Comparison of ENCODE assay signal across 8 cellular contexts in the genomic region with DNA sequence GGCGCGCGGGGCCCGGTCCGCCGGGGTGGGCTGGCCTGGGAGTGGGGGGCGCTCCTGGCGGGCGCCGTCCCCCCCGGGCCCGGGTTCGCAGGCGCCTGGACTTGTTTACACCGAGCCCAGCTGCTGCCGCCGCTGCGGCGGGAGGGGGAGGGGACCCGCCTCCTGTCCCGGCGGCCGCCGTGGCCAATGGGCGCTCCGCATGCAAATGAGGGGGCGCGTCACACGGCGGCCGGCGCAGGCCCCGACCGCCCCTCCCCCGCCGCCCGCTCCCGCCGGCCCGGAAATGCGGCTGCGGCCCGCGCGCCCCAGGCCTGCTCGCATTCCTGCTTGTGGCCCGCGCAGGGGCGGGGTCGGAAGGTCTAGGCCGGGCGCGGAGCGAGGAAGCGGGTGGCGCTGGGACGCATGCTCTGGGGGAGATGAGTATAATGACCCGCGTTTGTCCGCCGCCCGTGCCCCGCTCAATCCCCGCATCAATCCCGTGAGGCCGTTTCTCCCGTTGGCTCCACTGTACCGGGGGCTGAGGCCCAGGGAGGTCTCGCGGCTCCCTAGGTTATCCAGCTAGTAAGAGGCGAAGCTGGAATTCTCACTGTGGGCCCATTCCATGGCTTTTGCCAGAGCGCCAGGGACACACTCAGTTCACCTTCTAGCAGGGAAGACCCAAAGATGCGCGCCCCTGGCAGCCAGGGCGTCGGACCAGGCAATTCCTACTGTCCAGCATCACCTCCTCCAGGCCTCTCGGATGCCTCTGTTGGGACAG. TPM values are rescaled to one million over a fixed set of nuclear protein-coding genes. Genes with fewer than 3 reads are reported as not detected.
DNase-seq lines count a peak whose midpoint lies in the region; ATAC-seq and TF ChIP-seq lines count a peak whose summit lies in the region.

A gene with protein sequence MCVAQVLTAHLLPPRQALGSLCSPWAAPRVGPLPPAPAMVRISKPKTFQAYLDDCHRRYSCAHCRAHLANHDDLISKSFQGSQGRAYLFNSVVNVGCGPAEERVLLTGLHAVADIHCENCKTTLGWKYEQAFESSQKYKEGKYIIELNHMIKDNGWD (minus strand): TSS at position 109 of the 757 bp plus-strand sequence. CDS start 731 bp downstream, outside the sequence.

- H3K79me1 ChIP-seq in trophoblast cell (ENCODE audit: low read length) = peaks cover 22% of the 10 kb centered on the region

- peak within 1 kb of the TSS; percentile 78 for H3K4me3 ChIP-seq in CD8-positive, alpha-beta memory T cell (ENCODE audit: low read length)
- H3K4me3 ChIP-seq in adrenal gland (peak within 1 kb of the TSS in 3 of 4 donors; percentile 70 to 96 (median 75)), cardiac muscle cell (peak within 1 kb of the TSS; percentile 37), trophoblast cell (ENCODE audit: low read depth, low read length) (peak within 1 kb of the TSS; percentile 72), thymus (ENCODE audit: low read length) (peak within 1 kb of the TSS; percentile 93)

- peak within 1 kb of the TSS; percentile 97 for H3K18ac ChIP-seq in trophoblast cell (ENCODE audit: low read length)

- H3K36me3 Mint-ChIP-seq in CD8-positive, alpha-beta memory T cell = peaks cover 8 to 36% (median 29%) of the 10 kb centered on the region in 3 donors
- peaks cover 33% of the 10 kb centered on the region for H3K36me3 Mint-ChIP-seq in T-helper 1 cell treated with Interleukin-12 subunit alpha and Interleukin-12 subunit beta and Interleukin-4 antibody, amounts not matched to agents 30 μg/mL and 1 μg/mL, for 36 hours (ENCODE audit: low read depth)

- H3K79me2 ChIP-seq in trophoblast cell (ENCODE audit: control insufficient read depth, insufficient read depth, low read length, poor library complexity) = peaks cover 10% of the 10 kb centered on the region

- H3K36me3 ChIP-seq in CD8-positive, alpha-beta memory T cell (ENCODE audit: insufficient read depth, low read length) = peaks cover 12% of the 10 kb centered on the region
- peaks cover 0 to 15% of the 10 kb centered on the region in 2 donors for H3K36me3 ChIP-seq in adrenal gland (replicated peaks in 1 of 2)
- no peaks in the 10 kb centered on the region for H3K36me3 ChIP-seq in cardiac muscle cell
- peaks cover 2 to 7% of the 10 kb centered on the region in 2 experiments for H3K36me3 ChIP-seq in trophoblast cell (ENCODE audit: control insufficient read depth in 1 of 2, insufficient read depth in 2 of 2, low read length in 2 of 2)
- H3K36me3 ChIP-seq in thymus (ENCODE audit: control insufficient read depth, insufficient read depth) = peaks cover 20% of the 10 kb centered on the region

- 9 to 94% (median 17%) methylated on average over 4 to 73 of the region's 77 CpGs for WGBS in adrenal gland, 4 donors
- no CpG with 5 or more reads among the region's 77 CpGs for WGBS in trophoblast cell (ENCODE audit: extremely low coverage, insufficient coverage, insufficient read length)
- 13% methylated on average over 77 of the region's 77 CpGs for WGBS in thymus

- peak within 1 kb of the TSS; percentile 83 to 99 (median 96) for H3K27ac Mint-ChIP-seq in CD8-positive, alpha-beta memory T cell
- H3K27ac Mint-ChIP-seq in T-helper 1 cell treated with Interleukin-12 subunit alpha and Interleukin-12 subunit beta and Interleukin-4 antibody, amounts not matched to agents 30 μg/mL and 1 μg/mL, for 36 hours = peak within 1 kb of the TSS; percentile 85

- CTCF ChIA-PET in CD8-positive, alpha-beta memory T cell (lab: Charles Lee) = interaction anchor here (1.5 to 7.1 kb wide), 2 partner anchors 30 to 91 kb away, joined by 4 to 41 read pairs; a partner anchor contains a TSS

- peak; percentile 42 for ATAC-seq in GM21515 (IDR thresholded peaks at IDR 0.05; ENCODE audit: unreplicated experiment)

- no peaks in the 10 kb centered on the region for H3K27me3 ChIP-seq in CD8-positive, alpha-beta memory T cell (ENCODE audit: insufficient read depth, low read length, poor library complexity, severe bottlenecking)
- H3K27me3 ChIP-seq in adrenal gland (no peaks in the 10 kb centered on the region), cardiac muscle cell (no peaks in the 10 kb centered on the region), trophoblast cell (ENCODE audit: insufficient read depth, low read length) (no peaks in the 10 kb centered on the region), thymus (ENCODE audit: control insufficient read depth, insufficient read depth) (no peaks in the 10 kb centered on the region)

- H3K4me1 Mint-ChIP-seq in CD8-positive, alpha-beta memory T cell = peaks cover 30 to 43% (median 35%) of the 10 kb centered on the region in 3 donors
- peaks cover 25% of the 10 kb centered on the region for H3K4me1 Mint-ChIP-seq in T-helper 1 cell treated with Interleukin-12 subunit alpha and Interleukin-12 subunit beta and Interleukin-4 antibody, amounts not matched to agents 30 μg/mL and 1 μg/mL, for 36 hours (ENCODE audit: low read depth)

- peak; percentile 85 to 94 (median 89) for DNase-seq in CD8-positive, alpha-beta memory T cell
- DNase-seq in NAMALWA (ENCODE audit: low spot score) (peak; percentile 90), adrenal gland (peak; percentile 91 to 96 (median 95)), cardiac muscle cell (ENCODE audit: low read depth in 1 of 2, low spot score in 1 of 2) (peak; percentile 91 to 95), trophoblast cell (peak; percentile 81 to 92)

- intact Hi-C loops in adrenal gland (cut with DNase I) = loop anchor here in 1 of 2 donors (5.0 kb wide), 1 partner anchor 36 kb away; no protein-coding TSS in a partner anchor

- peak in 1 of 2 donors; percentile 75 for TF ChIP-seq POLR2A in adrenal gland (IDR thresholded peaks at IDR 0.05)

- H2AK5ac ChIP-seq in trophoblast cell (ENCODE audit: low read length) = peak within 1 kb of the TSS; percentile 96

- no peaks in the 10 kb centered on the region for H3K27me3 Mint-ChIP-seq in CD8-positive, alpha-beta memory T cell
- no peaks in the 10 kb centered on the region for H3K27me3 Mint-ChIP-seq in T-helper 1 cell treated with Interleukin-12 subunit alpha and Interleukin-12 subunit beta and Interleukin-4 antibody, amounts not matched to agents 30 μg/mL and 1 μg/mL, for 36 hours (ENCODE audit: low read depth)

- H3K9me3 Mint-ChIP-seq in CD8-positive, alpha-beta memory T cell = peaks cover 14 to 27% (median 22%) of the 10 kb centered on the region in 5 donors
- H3K9me3 Mint-ChIP-seq in T-helper 1 cell treated with Interleukin-12 subunit alpha and Interleukin-12 subunit beta and Interleukin-4 antibody, amounts not matched to agents 30 μg/mL and 1 μg/mL, for 36 hours = peaks cover 25% of the 10 kb centered on the region

- peak within 1 kb of the TSS; percentile 71 for H3K4me2 ChIP-seq in trophoblast cell (ENCODE audit: low read length)

- peak within 1 kb of the TSS; percentile 90 for H2BK120ac ChIP-seq in trophoblast cell (ENCODE audit: insufficient read depth, low read length, poor library complexity)

- H2AFZ ChIP-seq in trophoblast cell (ENCODE audit: insufficient read depth, low read length, poor library complexity) = peak within 1 kb of the TSS; percentile 86

- H2BK5ac ChIP-seq in trophoblast cell (ENCODE audit: low read depth, low read length, poor library complexity) = peak within 1 kb of the TSS; percentile 73

- peak within 1 kb of the TSS; percentile 77 for H4K8ac ChIP-seq in trophoblast cell (ENCODE audit: low read depth, low read length)

- peaks cover 41% of the 10 kb centered on the region for H3K4me1 ChIP-seq in CD8-positive, alpha-beta memory T cell (ENCODE audit: insufficient read depth, low read length)
- H3K4me1 ChIP-seq in adrenal gland (replicated peaks in 1 of 2) (peaks cover 17 to 33% of the 10 kb centered on the region in 2 donors), cardiac muscle cell (ENCODE audit: low read depth) (peaks cover 5% of the 10 kb centered on the region), trophoblast cell (ENCODE audit: control insufficient read depth in 1 of 2, insufficient read depth in 2 of 2, low read length in 2 of 2) (peaks cover 22 to 27% of the 10 kb centered on the region in 2 experiments), thymus (ENCODE audit: control insufficient read depth, insufficient read depth, low read length) (peaks cover 27% of the 10 kb centered on the region)

- peaks cover 25% of the 10 kb centered on the region for H3K9me3 ChIP-seq in CD8-positive, alpha-beta memory T cell (ENCODE audit: low read length)
- H3K9me3 ChIP-seq in adrenal gland (replicated peaks in 1 of 3) (peaks cover 0 to 9% (median 0%) of the 10 kb centered on the region in 3 donors), cardiac muscle cell (ENCODE audit: low read depth) (no peaks in the 10 kb centered on the region), trophoblast cell (ENCODE audit: insufficient read depth, low read depth, low read length) (peaks cover 13% of the 10 kb centered on the region), thymus (ENCODE audit: control insufficient read depth) (peaks cover 9% of the 10 kb centered on the region)

- peak within 1 kb of the TSS; percentile 88 for H3K14ac ChIP-seq in trophoblast cell (ENCODE audit: low read length)

- POLR2A ChIA-PET in CD8-positive, alpha-beta memory T cell (lab: Charles Lee) = interaction anchor here (0.5 to 7.8 kb wide), 10 partner anchors 16 to 322 kb away, joined by 3 to 89 read pairs (median 4); a partner anchor contains a TSS

- peak within 1 kb of the TSS; percentile 30 for H3K4ac ChIP-seq in trophoblast cell (ENCODE audit: low read depth, low read length)

- peak within 1 kb of the TSS; percentile 80 for H4K12ac ChIP-seq in trophoblast cell (ENCODE audit: low read depth, low read length)

- no peak for TF ChIP-seq CTCF in adrenal gland (IDR thresholded peaks at IDR 0.05)
- TF ChIP-seq CTCF in cardiac muscle cell (IDR thresholded peaks at IDR 0.05; ENCODE audit: low read depth, low read length) = no peak

- peak within 1 kb of the TSS; percentile 73 for H2BK12ac ChIP-seq in trophoblast cell (ENCODE audit: low read length)

- peak within 1 kb of the TSS; percentile 88 for H4K91ac ChIP-seq in trophoblast cell (ENCODE audit: low read depth, low read length)

- H3K27ac ChIP-seq in CD8-positive, alpha-beta memory T cell (ENCODE audit: low read depth, low read length) = peak within 1 kb of the TSS; percentile 76
- H3K27ac ChIP-seq in adrenal gland (peak within 1 kb of the TSS; percentile 69 to 93 (median 84)), cardiac muscle cell (peak within 1 kb of the TSS; percentile 81), trophoblast cell (ENCODE audit: low read depth, low read length) (peak within 1 kb of the TSS; percentile 90), thymus (ENCODE audit: low read depth) (peak within 1 kb of the TSS; percentile 93)

- H3K9ac ChIP-seq in trophoblast cell (ENCODE audit: low read length) = peak within 1 kb of the TSS; percentile 70

- peak within 1 kb of the TSS; percentile 84 to 96 (median 89) for H3K4me3 Mint-ChIP-seq in CD8-positive, alpha-beta memory T cell
- H3K4me3 Mint-ChIP-seq in T-helper 1 cell treated with Interleukin-12 subunit alpha and Interleukin-12 subunit beta and Interleukin-4 antibody, amounts not matched to agents 30 μg/mL and 1 μg/mL, for 36 hours = peak within 1 kb of the TSS; percentile 88

- no peak within 1 kb of the TSS for H3K23ac ChIP-seq in trophoblast cell (ENCODE audit: low read length)

RNA-seq across cellular contexts. Expression of the gene that starts here (rescaled TPM):
- total RNA-seq in CD8-positive, alpha-beta memory T cell = 10 to 100 TPM; 32.6 to 36.1 TPM
- polyA plus RNA-seq in CD8-positive, alpha-beta memory T cell = 326 TPM
- total RNA-seq in adrenal gland (100 to 1,000 TPM in 4 of 8 donors, 10 to 100 TPM in 4; 18.9 to 210 (median 94.5) TPM), cardiac muscle cell (67.1 and 107 TPM in 2 replicates)
- polyA plus RNA-seq in adrenal gland (100 to 1,000 TPM in 2 of 3 donors, 10 to 100 TPM in 1; 14.6 to 454 (median 310) TPM), cardiac muscle cell (115 and 143 TPM in 2 replicates), thymus (231 TPM)
- polyA plus RNA-seq in trophoblast cell (2013) = 47.2 and 47.3 TPM in 2 replicates

Comparison
In these comparisons a context has a peak if more than half of its experiments do, and no peak if none do; other contexts are left out.
1. Peak in every context shown above with its lines: DNase-seq, ATAC-seq, H3K4me3 ChIP-seq and H3K27ac ChIP-seq.
2. H3K4me3 ChIP-seq: peak in every context shown above with its lines; median percentile 93 in thymus; 78 in CD8-positive, alpha-beta memory T cell; 75 in adrenal gland; 72 in trophoblast cell; 37 in cardiac muscle cell.